Comparison of ENCODE assay signal across 8 cellular contexts in genomic region chr20:62952373-62953166, GRCh38. TPM values are rescaled to one million over a fixed set of nuclear protein-coding genes. Genes with fewer than 3 reads are reported as not detected.
DNase-seq lines count a peak whose midpoint lies in the region; ATAC-seq and TF ChIP-seq lines count a peak whose summit lies in the region.

A gene with protein sequence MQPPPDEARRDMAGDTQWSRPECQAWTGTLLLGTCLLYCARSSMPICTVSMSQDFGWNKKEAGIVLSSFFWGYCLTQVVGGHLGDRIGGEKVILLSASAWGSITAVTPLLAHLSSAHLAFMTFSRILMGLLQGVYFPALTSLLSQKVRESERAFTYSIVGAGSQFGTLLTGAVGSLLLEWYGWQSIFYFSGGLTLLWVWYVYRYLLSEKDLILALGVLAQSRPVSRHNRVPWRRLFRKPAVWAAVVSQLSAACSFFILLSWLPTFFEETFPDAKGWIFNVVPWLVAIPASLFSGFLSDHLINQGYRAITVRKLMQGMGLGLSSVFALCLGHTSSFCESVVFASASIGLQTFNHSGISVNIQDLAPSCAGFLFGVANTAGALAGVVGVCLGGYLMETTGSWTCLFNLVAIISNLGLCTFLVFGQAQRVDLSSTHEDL (plus strand): TSS chr20:62952709. CDS start chr20:62952831, 122 bp downstream.

- H3K27me3 ChIP-seq in SJCRH30 = no peaks in the 10 kb centered on the region
- H3K27me3 ChIP-seq in right lobe of liver = no peaks in the 10 kb centered on the region

- H3K27me3 Mint-ChIP-seq in stimulated activated naive CD8-positive, alpha-beta T cell treated with anti-CD3 and anti-CD28 coated beads, Interleukin-15, amount 100 ng/mL, for 72 hours = no peaks in the 10 kb centered on the region
- no peaks in the 10 kb centered on the region for H3K27me3 Mint-ChIP-seq in type B pancreatic cell

- H3K36me3 Mint-ChIP-seq in type B pancreatic cell = peaks cover 21% of the 10 kb centered on the region

- H3K27ac Mint-ChIP-seq in stimulated activated naive CD8-positive, alpha-beta T cell treated with anti-CD3 and anti-CD28 coated beads, Interleukin-15, amount 100 ng/mL, for 72 hours = peak within 1 kb of the TSS; percentile 74 to 88
- no peak within 1 kb of the TSS for H3K27ac Mint-ChIP-seq in type B pancreatic cell

- intact Hi-C loops in right lobe of liver (cut with DNase I) = no loop called here

- H3K4me3 Mint-ChIP-seq in stimulated activated naive CD8-positive, alpha-beta T cell treated with anti-CD3 and anti-CD28 coated beads, Interleukin-15, amount 100 ng/mL, for 72 hours = peak within 1 kb of the TSS; percentile 86 to 87
- H3K4me3 Mint-ChIP-seq in type B pancreatic cell = no peak within 1 kb of the TSS

- ATAC-seq in GM18505 (IDR thresholded peaks at IDR 0.05; ENCODE audit: unreplicated experiment) (peak; percentile 39), HG02870 (IDR thresholded peaks at IDR 0.05; ENCODE audit: unreplicated experiment) (peak; percentile 37), right lobe of liver (peak; percentile 60 to 73 (median 72)), GM19467 (IDR thresholded peaks at IDR 0.05; ENCODE audit: unreplicated experiment) (no peak)
- peak; percentile 69 for ATAC-seq in stimulated activated naive CD8-positive, alpha-beta T cell treated with anti-CD3 and anti-CD28 coated beads, Interleukin-15, amount 100 ng/mL, for 72 hours

- peak; percentile 53 for TF ChIP-seq POLR2A in GM18505 (IDR thresholded peaks at IDR 0.05; ENCODE audit: borderline replicate concordance, extremely low read depth, insufficient read depth, insufficient read length)
- TF ChIP-seq POLR2A in right lobe of liver (IDR thresholded peaks at IDR 0.05) = peak; percentile 88

- no peak for TF ChIP-seq CTCF in coronary artery (IDR thresholded peaks at IDR 0.05)
- TF ChIP-seq CTCF in right lobe of liver (IDR thresholded peaks at IDR 0.05) = peak in 3 of 4 donors; percentile 9 to 33 (median 25)
- TF ChIP-seq CTCF in type B pancreatic cell (conservative IDR thresholded peaks at IDR 0.05) = no peak

- H3K27ac ChIP-seq in SJCRH30 = peak within 1 kb of the TSS; percentile 9
- peak within 1 kb of the TSS; percentile 85 to 92 for H3K27ac ChIP-seq in coronary artery
- peak within 1 kb of the TSS; percentile 77 to 96 (median 88) for H3K27ac ChIP-seq in right lobe of liver

- peaks cover 57% of the 10 kb centered on the region for H3K4me1 Mint-ChIP-seq in stimulated activated naive CD8-positive, alpha-beta T cell treated with anti-CD3 and anti-CD28 coated beads, Interleukin-15, amount 100 ng/mL, for 72 hours
- H3K4me1 Mint-ChIP-seq in type B pancreatic cell (ENCODE audit: unreplicated experiment) = no peaks in the 10 kb centered on the region

- H3K4me3 ChIP-seq in SJCRH30 (peak within 1 kb of the TSS; percentile 42), coronary artery (peak within 1 kb of the TSS; percentile 70), right lobe of liver (peak within 1 kb of the TSS; percentile 60 to 67 (median 61))

- peaks cover 13% of the 10 kb centered on the region for H3K4me1 ChIP-seq in SJCRH30
- H3K4me1 ChIP-seq in right lobe of liver = peaks cover 0 to 32% (median 10%) of the 10 kb centered on the region in 4 donors

- DNase-seq in SJCRH30 = no peak
- peak; percentile 83 for DNase-seq in coronary artery (ENCODE audit: low spot score)
- DNase-seq in right lobe of liver = peak; percentile 96 to 98 (median 97)
- DNase-seq in stimulated activated naive CD8-positive, alpha-beta T cell treated with anti-CD3 and anti-CD28 coated beads, Interleukin-15, amount 100 ng/mL, for 72 hours = peak; percentile 60 to 72
- DNase-seq in type B pancreatic cell (ENCODE audit: extremely low spot score, unreplicated experiment) = no peak

- H3K9me3 ChIP-seq in SJCRH30 (replicated peaks) (no peaks in the 10 kb centered on the region), right lobe of liver (no peaks in the 10 kb centered on the region)

- 0% methylated on average over 5 of the region's 40 CpGs for WGBS in right lobe of liver (ENCODE audit: insufficient coverage, low coverage, low lambda C conversion rate, missing lambda C conversion rate)

- H3K36me3 ChIP-seq in SJCRH30 = peaks cover 31% of the 10 kb centered on the region
- H3K36me3 ChIP-seq in right lobe of liver = peaks cover 0 to 6% (median 2%) of the 10 kb centered on the region in 4 donors

- peaks cover 0 to 5% of the 10 kb centered on the region in 2 donors for H3K9me3 Mint-ChIP-seq in stimulated activated naive CD8-positive, alpha-beta T cell treated with anti-CD3 and anti-CD28 coated beads, Interleukin-15, amount 100 ng/mL, for 72 hours
- no peaks in the 10 kb centered on the region for H3K9me3 Mint-ChIP-seq in type B pancreatic cell

RNA-seq across cellular contexts. Expression of the gene that starts here (rescaled TPM):
- 1.1 and 2.1 TPM in 2 replicates for total RNA-seq in SJCRH30 (2014; rRNA removed; shearing (Covaris generic))
- 10 to 100 TPM; 29.8 to 99.4 (median 54.1) TPM for total RNA-seq in right lobe of liver
- total RNA-seq in type B pancreatic cell (ENCODE audit: low replicate concordance) = 3.9 and 5.6 TPM in 2 replicates

Comparison
In these comparisons a context has a peak if more than half of its experiments do, and no peak if none do; other contexts are left out.
1. DNase-seq: peak in coronary artery (single experiment), right lobe of liver (3 of 3) and stimulated activated naive CD8-positive, alpha-beta T cell treated with anti-CD3 and anti-CD28 coated beads, Interleukin-15, amount 100 ng/mL, for 72 hours (2 of 2); none in SJCRH30 (0 of 2) and type B pancreatic cell (single experiment).
2. H3K27ac ChIP-seq: peak in every context shown above with its lines; median percentile 88 in coronary artery; 88 in right lobe of liver; 9 in SJCRH30.
3. CTCF ChIP-seq: peak in right lobe of liver (3 of 4); none in coronary artery (single experiment) and type B pancreatic cell (single experiment).
4. Peak in every context shown above with its lines, with median percentiles within 50 percentile points of each other: H3K4me3 ChIP-seq.